In genomic region chr6:65903992-65904391, GRCh38 we compare ENCODE assay signal across 28 cellular contexts.
"Had no signal": no experiment of that assay in that cellular context is flagged by ENCODE, and none has a peak within 500 bp of the region (broad histone marks: within the 10 kb centered on the region; RNA-seq: fewer than 3 reads in every experiment).

No MANE protein-coding gene starts in this region.

- H3K27me3 ChIP-seq: colonic mucosa, dorsolateral prefrontal cortex, esophagus muscularis mucosa, esophagus squamous epithelium, foreskin keratinocyte, gastrocnemius medialis, gastroesophageal sphincter, heart left ventricle, heart right ventricle had no signal

- DNase-seq: colonic mucosa; cortex of kidney; dermis blood vessel endothelial cell; dorsolateral prefrontal cortex; effector CD4-positive, alpha-beta T cell; effector CD8-positive, alpha-beta T cell; effector memory CD4-positive, alpha-beta T cell; effector memory CD8-positive, alpha-beta T cell; endodermal cell; erythroblast; esophagus squamous epithelium; foreskin fibroblast; foreskin keratinocyte; foreskin melanocyte; gastrocnemius medialis; glutamatergic neuron; head of caudate nucleus; heart left ventricle; heart right ventricle had no signal

- H3K9me3 ChIP-seq: colonic mucosa, esophagus muscularis mucosa, esophagus squamous epithelium, gastrocnemius medialis, gastroesophageal sphincter had no signal

- FAIRE-seq: colon, endometrium, endothelial cell of umbilical vein, frontal cortex had no signal

- H3K4me3 ChIP-seq: colonic mucosa, coronary artery, dorsolateral prefrontal cortex, esophagus muscularis mucosa, esophagus squamous epithelium, gastrocnemius medialis, gastroesophageal sphincter, heart left ventricle, heart right ventricle had no signal

- H3K27ac ChIP-seq: colonic mucosa, coronary artery, dorsolateral prefrontal cortex, epithelial cell of prostate, esophagus muscularis mucosa, esophagus squamous epithelium, foreskin keratinocyte, gastrocnemius medialis, gastroesophageal sphincter, heart left ventricle, heart right ventricle had no signal

- H3K4me1 ChIP-seq: colonic mucosa, esophagus muscularis mucosa, esophagus squamous epithelium, foreskin keratinocyte, gastrocnemius medialis, gastroesophageal sphincter, heart left ventricle, heart right ventricle had no signal

- ATAC-seq: effector memory CD8-positive, alpha-beta T cell; esophagus mucosa; foreskin keratinocyte; gastrocnemius medialis; gastroesophageal sphincter; heart left ventricle; heart right ventricle had no signal

- H3K36me3 ChIP-seq: colonic mucosa, esophagus muscularis mucosa, esophagus squamous epithelium, gastrocnemius medialis, gastroesophageal sphincter, heart left ventricle, heart right ventricle had no signal
